22 cellular contexts compared by ENCODE assay signal in genomic region chr20:4987130-4987529, GRCh38. TPM values are rescaled to one million over a fixed set of nuclear protein-coding genes. Genes with fewer than 3 reads are reported as not detected.
A peak's percentile ranks its signal among the peaks of the same experiment; 100 is the strongest.
DNase-seq lines count a peak whose midpoint lies in the region; ATAC-seq and TF ChIP-seq lines count a peak whose summit lies in the region.
"Had no signal": no experiment of that assay in that cellular context is flagged by ENCODE, and none has a peak within 500 bp of the region (broad histone marks: within the 10 kb centered on the region; RNA-seq: fewer than 3 reads in every experiment).

No MANE protein-coding gene starts in this region.

- H4K91ac ChIP-seq in trophoblast cell (ENCODE audit: low read depth, low read length) = no peak overlapping the region

- peaks cover 8% of the 10 kb centered on the region for H3K36me3 Mint-ChIP-seq in activated CD4-positive, alpha-beta T cell treated with anti-CD3 and anti-CD28 coated beads, Interleukin-2, amount 10 ng/mL, durations not matched to agents 24 days and 14 days (ENCODE audit: low read depth)
- H3K36me3 Mint-ChIP-seq in type B pancreatic cell = no peaks in the 10 kb centered on the region

- H3K14ac ChIP-seq in trophoblast cell (ENCODE audit: low read length) = no peak overlapping the region

- H3K9me2 ChIP-seq in Karpas-422 (replicated peaks; ENCODE audit: insufficient read depth, low read length) = no peaks in the 10 kb centered on the region

- no peaks in the 10 kb centered on the region for H3K27me3 Mint-ChIP-seq in activated CD4-positive, alpha-beta T cell treated with anti-CD3 and anti-CD28 coated beads, Interleukin-2, amount 10 ng/mL, durations not matched to agents 24 days and 14 days
- no peaks in the 10 kb centered on the region for H3K27me3 Mint-ChIP-seq in type B pancreatic cell
- H3K27me3 Mint-ChIP-seq: activated CD4-positive, alpha-beta T cell treated with anti-CD3 and anti-CD28 coated beads, Interleukin-2, amount 10 ng/mL, durations not matched to agents 7 days and 5 days; stimulated activated naive CD8-positive, alpha-beta T cell treated with anti-CD3 and anti-CD28 coated beads, Interleukin-15, amount 100 ng/mL, for 72 hours had no signal

- H3K4me1 ChIP-seq in Karpas-422 (ENCODE audit: low read length) (peaks cover 95% of the 10 kb centered on the region), adrenal gland (replicated peaks in 1 of 2) (peaks cover 16 to 53% of the 10 kb centered on the region in 2 donors), trophoblast cell (ENCODE audit: control insufficient read depth in 1 of 2, insufficient read depth in 2 of 2, low read length in 2 of 2) (no peaks in the 10 kb centered on the region), upper lobe of right lung (no peaks in the 10 kb centered on the region)
- H3K4me1 ChIP-seq: parathyroid adenoma had no signal

- H3K9me3 Mint-ChIP-seq in activated CD4-positive, alpha-beta T cell treated with anti-CD3 and anti-CD28 coated beads, Interleukin-2, amount 10 ng/mL, durations not matched to agents 24 days and 14 days = no peaks in the 10 kb centered on the region
- no peaks in the 10 kb centered on the region for H3K9me3 Mint-ChIP-seq in type B pancreatic cell
- H3K9me3 Mint-ChIP-seq: activated CD4-positive, alpha-beta T cell treated with anti-CD3 and anti-CD28 coated beads, Interleukin-2, amount 10 ng/mL, durations not matched to agents 7 days and 5 days; stimulated activated naive CD8-positive, alpha-beta T cell treated with anti-CD3 and anti-CD28 coated beads, Interleukin-15, amount 100 ng/mL, for 72 hours had no signal

- no peak overlapping the region for H2BK12ac ChIP-seq in trophoblast cell (ENCODE audit: low read length)

- H3K79me1 ChIP-seq in trophoblast cell (ENCODE audit: low read length) = no peaks in the 10 kb centered on the region

- no peak overlapping the region for H2BK5ac ChIP-seq in trophoblast cell (ENCODE audit: low read depth, low read length, poor library complexity)

- no peak overlapping the region for H4K12ac ChIP-seq in trophoblast cell (ENCODE audit: low read depth, low read length)

- H3K4me3 ChIP-seq in Karpas-422 (ENCODE audit: low read length) (peak overlapping the region; percentile 54), adrenal gland (no peak overlapping the region), trophoblast cell (ENCODE audit: low read depth, low read length) (no peak overlapping the region), upper lobe of right lung (no peak overlapping the region)
- H3K4me3 ChIP-seq: esophagus squamous epithelium, tibial nerve had no signal

- H3K36me3 ChIP-seq in Karpas-422 (ENCODE audit: insufficient read depth, low read length) (no peaks in the 10 kb centered on the region; the same call in 1 of the 2 replicates), adrenal gland (replicated peaks in 1 of 2) (no peaks in the 10 kb centered on the region), trophoblast cell (ENCODE audit: control insufficient read depth in 1 of 2, insufficient read depth in 2 of 2, low read length in 2 of 2) (no peaks in the 10 kb centered on the region), upper lobe of right lung (no peaks in the 10 kb centered on the region)
- H3K36me3 ChIP-seq: esophagus squamous epithelium had no signal

- ATAC-seq in upper lobe of right lung (no peak), HG02610 (IDR thresholded peaks at IDR 0.05; ENCODE audit: unreplicated experiment) (no peak)
- ATAC-seq: Right ventricle myocardium inferior; stimulated activated naive CD8-positive, alpha-beta T cell treated with anti-CD3 and anti-CD28 coated beads, Interleukin-15, amount 100 ng/mL, for 72 hours had no signal

- H3K27ac Mint-ChIP-seq in activated CD4-positive, alpha-beta T cell treated with anti-CD3 and anti-CD28 coated beads, Interleukin-2, amount 10 ng/mL, durations not matched to agents 24 days and 14 days = peak overlapping the region; percentile 77
- no peak overlapping the region for H3K27ac Mint-ChIP-seq in type B pancreatic cell
- H3K27ac Mint-ChIP-seq: stimulated activated naive CD8-positive, alpha-beta T cell treated with anti-CD3 and anti-CD28 coated beads, Interleukin-15, amount 100 ng/mL, for 72 hours had no signal

- peaks cover 73% of the 10 kb centered on the region for H3K79me2 ChIP-seq in Karpas-422 (ENCODE audit: low read length)
- H3K79me2 ChIP-seq in trophoblast cell (ENCODE audit: control insufficient read depth, insufficient read depth, low read length, poor library complexity) = no peaks in the 10 kb centered on the region

- H3K9me3 ChIP-seq in Karpas-422 (ENCODE audit: low read length) = no peaks in the 10 kb centered on the region
- no peaks in the 10 kb centered on the region for H3K9me3 ChIP-seq in adrenal gland (replicated peaks in 1 of 3)
- H3K9me3 ChIP-seq in trophoblast cell (ENCODE audit: insufficient read depth, low read depth, low read length) = no peaks in the 10 kb centered on the region
- H3K9me3 ChIP-seq in upper lobe of right lung = no peaks in the 10 kb centered on the region
- H3K9me3 ChIP-seq: esophagus squamous epithelium, tibial nerve had no signal

- H3K4me1 Mint-ChIP-seq in activated CD4-positive, alpha-beta T cell treated with anti-CD3 and anti-CD28 coated beads, Interleukin-2, amount 10 ng/mL, durations not matched to agents 24 days and 14 days = peaks cover 23% of the 10 kb centered on the region
- peaks cover 6% of the 10 kb centered on the region for H3K4me1 Mint-ChIP-seq in type B pancreatic cell (ENCODE audit: unreplicated experiment)

- no peak overlapping the region for H2AK5ac ChIP-seq in trophoblast cell (ENCODE audit: low read length)

- H2BK120ac ChIP-seq in trophoblast cell (ENCODE audit: insufficient read depth, low read length, poor library complexity) = no peak overlapping the region

- 42 to 62% (median 54%) methylated on average over 6 of the region's 6 CpGs for WGBS in adrenal gland, 4 donors
- no CpG with 5 or more reads among the region's 6 CpGs for WGBS in trophoblast cell (ENCODE audit: extremely low coverage, insufficient coverage, insufficient read length)

- H3K4me2 ChIP-seq in Karpas-422 (ENCODE audit: low read depth, low read length, poor library complexity, severe bottlenecking) (peak overlapping the region; percentile 71), trophoblast cell (ENCODE audit: low read length) (no peak overlapping the region)

- DNase-seq in activated CD4-positive, alpha-beta T cell treated with anti-CD3 and anti-CD28 coated beads, Interleukin-2, amount 10 ng/mL, durations not matched to agents 24 days and 14 days = no peak
- DNase-seq in activated CD4-positive, alpha-beta T cell treated with anti-CD3 and anti-CD28 coated beads, Interleukin-2, amount 50 U/mL, for 48 hours = no peak
- DNase-seq in Karpas-422 (peak; percentile 62), adrenal gland (peak in 1 of 7 donors; percentile 6), trophoblast cell (peak; percentile 35 to 70), upper lobe of right lung (no peak), type B pancreatic cell (ENCODE audit: extremely low spot score, unreplicated experiment) (no peak)
- DNase-seq: 8988T; activated CD4-positive, alpha-beta T cell treated with anti-CD3 and anti-CD28 coated beads, Interleukin-2, amount 10 ng/mL, durations not matched to agents 7 days and 5 days; activated gamma-delta T cell treated with Interleukin-2 at 50 U/mL for 16 hours; Calu3; effector CD4-positive, alpha-beta T cell; esophagus squamous epithelium; kidney glomerular epithelial cell; NCI-H1105 treated with DMSO at 0.1 percent for 48 hours; NCI-H524 treated with DMSO at 0.1 percent for 48 hours; stimulated activated CD4-positive, alpha-beta T cell treated with anti-CD3 and anti-CD28 coated beads, Interleukin-1b, Interleukin-23, amount 100 ng/mL, for 48 hours; stimulated activated naive CD8-positive, alpha-beta T cell treated with anti-CD3 and anti-CD28 coated beads, Interleukin-15, amount 100 ng/mL, for 72 hours had no signal

- TF ChIP-seq CTCF in adrenal gland (IDR thresholded peaks at IDR 0.05) (no peak), upper lobe of right lung (IDR thresholded peaks at IDR 0.05) (no peak), type B pancreatic cell (conservative IDR thresholded peaks at IDR 0.05) (no peak)

- H3K9ac ChIP-seq in Karpas-422 (ENCODE audit: low read length) (peak overlapping the region; percentile 66), trophoblast cell (ENCODE audit: low read length) (no peak overlapping the region)
- H3K9ac ChIP-seq: parathyroid adenoma had no signal

- H3K23ac ChIP-seq in trophoblast cell (ENCODE audit: low read length) = no peak overlapping the region

- H3K18ac ChIP-seq in trophoblast cell (ENCODE audit: low read length) = no peak overlapping the region

- no peak overlapping the region for H3K4me3 Mint-ChIP-seq in activated CD4-positive, alpha-beta T cell treated with anti-CD3 and anti-CD28 coated beads, Interleukin-2, amount 10 ng/mL, durations not matched to agents 24 days and 14 days
- no peak overlapping the region for H3K4me3 Mint-ChIP-seq in type B pancreatic cell
- H3K4me3 Mint-ChIP-seq: activated CD4-positive, alpha-beta T cell treated with anti-CD3 and anti-CD28 coated beads, Interleukin-2, amount 10 ng/mL, durations not matched to agents 7 days and 5 days; stimulated activated naive CD8-positive, alpha-beta T cell treated with anti-CD3 and anti-CD28 coated beads, Interleukin-15, amount 100 ng/mL, for 72 hours had no signal

- peak overlapping the region; percentile 96 for H3K27ac ChIP-seq in Karpas-422 (ENCODE audit: low read length)
- H3K27ac ChIP-seq in adrenal gland = peak overlapping the region in 4 of 5 donors; percentile 24 to 48 (median 38)
- H3K27ac ChIP-seq in trophoblast cell (ENCODE audit: low read depth, low read length) = no peak overlapping the region
- H3K27ac ChIP-seq in upper lobe of right lung = no peak overlapping the region
- H3K27ac ChIP-seq: esophagus squamous epithelium, parathyroid adenoma had no signal

- H4K8ac ChIP-seq in trophoblast cell (ENCODE audit: low read depth, low read length) = no peak overlapping the region

- no peak for TF ChIP-seq POLR2A in adrenal gland (IDR thresholded peaks at IDR 0.05)

- no peak overlapping the region for H2AFZ ChIP-seq in Karpas-422 (ENCODE audit: low read length)
- no peak overlapping the region for H2AFZ ChIP-seq in trophoblast cell (ENCODE audit: insufficient read depth, low read length, poor library complexity)
- H2AFZ ChIP-seq: parathyroid adenoma had no signal

- 0 out of 2 replicates have a peak, but pooled peaks cover 3% of the 10 kb centered on the region for H4K20me1 ChIP-seq in Karpas-422 (ENCODE audit: insufficient read depth, low read depth, low read length)

- H3K27me3 ChIP-seq in Karpas-422 (ENCODE audit: low read length) = no peaks in the 10 kb centered on the region
- H3K27me3 ChIP-seq in adrenal gland = no peaks in the 10 kb centered on the region
- H3K27me3 ChIP-seq in trophoblast cell (ENCODE audit: insufficient read depth, low read length) = no peaks in the 10 kb centered on the region
- no peaks in the 10 kb centered on the region for H3K27me3 ChIP-seq in upper lobe of right lung
- H3K27me3 ChIP-seq: esophagus squamous epithelium, tibial nerve had no signal

- H3K4ac ChIP-seq in trophoblast cell (ENCODE audit: low read depth, low read length) = no peak overlapping the region

- intact Hi-C loops in activated CD4-positive, alpha-beta T cell treated with anti-CD3 and anti-CD28 coated beads, Interleukin-2, amount 10 ng/mL, durations not matched to agents 24 days and 14 days (cut with micrococcal nuclease) = no loop called here
- intact Hi-C loops in adrenal gland (cut with DNase I) (no loop called here), upper lobe of right lung (cut with DNase I) (no loop called here)

RNA-seq across cellular contexts. Expression of gene SLC23A2, which starts 14.2 kb away (rescaled TPM):
- 26.9 and 27.6 TPM in 2 replicates for total RNA-seq in activated CD4-positive, alpha-beta T cell treated with anti-CD3 and anti-CD28 coated beads, Interleukin-2, amount 10 ng/mL, durations not matched to agents 24 days and 14 days
- total RNA-seq in Karpas-422 (2014; rRNA removed; shearing (Covaris generic); ENCODE audit: low replicate concordance) = 34.5 and 49.2 TPM in 2 replicates
- total RNA-seq in adrenal gland (100 to 1,000 TPM in 7 of 8 donors, 10 to 100 TPM in 1; 98.1 to 294 (median 145) TPM), upper lobe of right lung (26.2 TPM), type B pancreatic cell (ENCODE audit: low replicate concordance) (16.4 and 19.6 TPM in 2 replicates)
- polyA plus RNA-seq in adrenal gland = 100 to 1,000 TPM in 2 of 3 donors, 10 to 100 TPM in 1; 51.0 to 224 (median 104) TPM
- 11.9 and 12.4 TPM in 2 replicates for polyA plus RNA-seq in trophoblast cell (2013)

Comparison
In these comparisons a context has a peak if more than half of its experiments do, and no peak if none do; other contexts are left out.
1. DNase-seq: peak in Karpas-422 (single experiment) and trophoblast cell (2 of 2); none in activated CD4-positive, alpha-beta T cell treated with anti-CD3 and anti-CD28 coated beads, Interleukin-2, amount 10 ng/mL, durations not matched to agents 24 days and 14 days (single experiment), activated CD4-positive, alpha-beta T cell treated with anti-CD3 and anti-CD28 coated beads, Interleukin-2, amount 50 U/mL, for 48 hours (0 of 2), upper lobe of right lung (single experiment) and type B pancreatic cell (single experiment).
2. H3K27ac ChIP-seq: peak in Karpas-422 (single experiment) and adrenal gland (4 of 5); none in trophoblast cell (single experiment) and upper lobe of right lung (single experiment).